In genomic region chr2:19989342-19989680, GRCh38 we compare ENCODE assay signal across 1 cellular context.
TF ChIP-seq lines count a peak whose summit lies in the region.

No MANE protein-coding gene starts in this region.

TF ChIP-seq in H1, 55 proteins besides CTCF, POLR2A, EP300 and RAD21:
- TF ChIP-seq SUZ12 (IDR thresholded peaks at IDR 0.05; ENCODE audit: low read length), result no peak
- no peak for TF ChIP-seq BRCA1 (IDR thresholded peaks at IDR 0.05; ENCODE audit: low read depth, low read length)
- TF ChIP-seq CHD2 (IDR thresholded peaks at IDR 0.05; ENCODE audit: low read length), result no peak
- no peak for TF ChIP-seq CREB1 (IDR thresholded peaks at IDR 0.05)
- TF ChIP-seq NANOG (IDR thresholded peaks at IDR 0.05; ENCODE audit: insufficient read depth, low read depth, low read length, poor library complexity, severe bottlenecking), result no peak
- no peak for TF ChIP-seq ASH2L (IDR thresholded peaks at IDR 0.05; ENCODE audit: low read length)
- no peak for TF ChIP-seq FOSL1 (IDR thresholded peaks at IDR 0.05; ENCODE audit: insufficient read depth, low read depth, low read length)
- TF ChIP-seq EGR1 (IDR thresholded peaks at IDR 0.05; ENCODE audit: borderline replicate concordance, low read depth, low read length), result no peak
- TF ChIP-seq E2F6 (IDR thresholded peaks at IDR 0.05), result no peak
- no peak for TF ChIP-seq SIX5 (IDR thresholded peaks at IDR 0.05; ENCODE audit: low read depth, low read length)
- no peak for TF ChIP-seq CBX5 (IDR thresholded peaks at IDR 0.05; ENCODE audit: low read depth, low read length)
- no peak for TF ChIP-seq MAFK (IDR thresholded peaks at IDR 0.05; ENCODE audit: low read depth, low read length)
- no peak for TF ChIP-seq RXRA (IDR thresholded peaks at IDR 0.05; ENCODE audit: insufficient read depth, low read depth, low read length)
- TF ChIP-seq JUND (IDR thresholded peaks at IDR 0.05; ENCODE audit: low read length), result no peak
- TF ChIP-seq RBBP5 (IDR thresholded peaks at IDR 0.05; ENCODE audit: borderline replicate concordance, low read depth, low read length), result no peak
- no peak for TF ChIP-seq ATF3 (IDR thresholded peaks at IDR 0.05; ENCODE audit: insufficient read depth, low read depth, low read length)
- TF ChIP-seq CHD7 (IDR thresholded peaks at IDR 0.05; ENCODE audit: insufficient replicate concordance, low read length), result no peak
